8 cellular contexts compared by ENCODE assay signal in the genomic region with DNA sequence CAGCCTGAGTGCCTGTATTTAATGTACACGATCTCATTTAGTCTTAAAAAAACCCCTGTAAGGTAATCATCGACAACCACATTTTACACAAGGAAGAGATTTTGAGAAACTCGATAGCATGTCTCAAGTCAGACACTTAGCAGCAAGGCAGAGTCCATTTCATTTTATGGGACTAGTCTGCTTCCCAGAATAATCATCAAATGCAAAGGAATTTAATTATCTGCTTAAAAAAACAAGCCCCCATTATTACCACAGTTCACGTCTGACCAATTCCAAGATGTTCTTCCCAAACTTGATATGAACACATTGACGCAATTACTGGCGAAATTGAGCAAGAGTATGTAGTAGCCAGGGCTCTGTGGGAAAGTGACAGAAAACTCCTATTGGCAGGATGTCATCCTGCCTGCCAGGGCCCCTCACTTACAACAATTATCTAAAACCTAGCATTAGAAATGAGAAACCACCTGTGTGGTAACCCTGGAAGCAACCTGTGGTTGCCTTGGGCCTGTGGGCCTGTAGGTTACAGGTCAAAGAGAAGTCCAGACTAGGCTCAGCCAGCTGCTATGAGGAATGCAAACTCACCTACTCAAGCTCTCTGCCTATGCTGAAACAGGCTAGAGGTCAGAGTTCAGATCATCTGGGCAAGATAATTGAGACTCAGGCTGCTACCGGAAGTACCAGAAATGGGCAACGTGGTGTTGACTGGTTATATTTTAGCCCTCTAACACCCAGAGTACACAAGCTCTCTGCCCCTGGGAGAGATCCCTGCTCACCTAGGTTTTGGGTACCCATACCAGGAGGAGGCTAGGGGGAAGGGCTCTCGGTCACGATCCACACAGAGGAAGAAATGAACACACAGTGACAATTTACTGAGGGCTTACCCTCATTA. TPM values are rescaled to one million over a fixed set of nuclear protein-coding genes. Genes with fewer than 3 reads are reported as not detected.
DNase-seq lines count a peak whose midpoint lies in the region; ATAC-seq, FAIRE-seq and TF ChIP-seq lines count a peak whose summit lies in the region.

No MANE protein-coding gene starts in this region.

- H3K4me3 ChIP-seq in kidney (ENCODE audit: low read length in 2 of 2) = peak overlapping the region; percentile 70 to 96

- no peaks in the 10 kb centered on the region for H3K9me3 Mint-ChIP-seq in stimulated activated naive CD8-positive, alpha-beta T cell treated with anti-CD3 and anti-CD28 coated beads, Interleukin-15, Interleukin-2, amounts not matched to agents 100 ng/mL and 50 ng/mL, for 24 hours

- no peaks in the 10 kb centered on the region for H3K9me3 ChIP-seq in kidney (ENCODE audit: control insufficient read depth in 1 of 2, low read length in 2 of 2)

- H3K9ac ChIP-seq in kidney (ENCODE audit: low read length in 2 of 2) = peak overlapping the region; percentile 74 to 99

- no peaks in the 10 kb centered on the region for H3K27me3 Mint-ChIP-seq in stimulated activated naive CD8-positive, alpha-beta T cell treated with anti-CD3 and anti-CD28 coated beads, Interleukin-15, Interleukin-2, amounts not matched to agents 100 ng/mL and 50 ng/mL, for 24 hours

- peak overlapping the region; percentile 90 for H3K4me3 Mint-ChIP-seq in stimulated activated naive CD8-positive, alpha-beta T cell treated with anti-CD3 and anti-CD28 coated beads, Interleukin-15, Interleukin-2, amounts not matched to agents 100 ng/mL and 50 ng/mL, for 24 hours

- peaks cover 16% of the 10 kb centered on the region for H3K36me3 Mint-ChIP-seq in stimulated activated naive CD8-positive, alpha-beta T cell treated with anti-CD3 and anti-CD28 coated beads, Interleukin-15, Interleukin-2, amounts not matched to agents 100 ng/mL and 50 ng/mL, for 24 hours (ENCODE audit: low read depth)

- ATAC-seq in GM21825 (IDR thresholded peaks at IDR 0.05; ENCODE audit: unreplicated experiment) = peak; percentile 24

- peak overlapping the region; percentile 90 for H3K27ac Mint-ChIP-seq in stimulated activated naive CD8-positive, alpha-beta T cell treated with anti-CD3 and anti-CD28 coated beads, Interleukin-15, Interleukin-2, amounts not matched to agents 100 ng/mL and 50 ng/mL, for 24 hours

- peak overlapping the region; percentile 96 to 99 for H3K27ac ChIP-seq in kidney (ENCODE audit: low read depth in 2 of 2, low read length in 2 of 2)

- TF ChIP-seq CTCF in kidney (IDR thresholded peaks at IDR 0.05; ENCODE audit: borderline replicate concordance, extremely low read depth, insufficient read depth) = no peak

- H3K4me1 ChIP-seq in kidney (ENCODE audit: control insufficient read depth in 1 of 2, insufficient read depth in 1 of 2, low read depth in 1 of 2, low read length in 2 of 2) = peaks cover 49 to 50% of the 10 kb centered on the region in 2 donors

- FAIRE-seq in kidney (lab: Jason Lieb, UNC) = no peak

- DNase-seq in NCI-H1417 (lab: John Stamatoyannopoulos, UW) (peak in 2 of 3 experiments; percentile 16 to 17), NCI-H1417 treated with DMSO at 0.1 percent for 48 hours (lab: John Stamatoyannopoulos, UW) (no peak), NOMO-1 treated with dmso at 0.1 percent for 144 hours (lab: John Stamatoyannopoulos, UW; ENCODE audit: unreplicated experiment) (peak; percentile 42), astrocyte of the hippocampus (ENCODE audit: low read depth, low spot score) (peak; percentile 55), kidney (no peak), dedifferentiated amniotic fluid mesenchymal stem cell (ENCODE audit: extremely low spot score) (no peak)

- H3K4me1 Mint-ChIP-seq in stimulated activated naive CD8-positive, alpha-beta T cell treated with anti-CD3 and anti-CD28 coated beads, Interleukin-15, Interleukin-2, amounts not matched to agents 100 ng/mL and 50 ng/mL, for 24 hours (ENCODE audit: low read depth) = peaks cover 71% of the 10 kb centered on the region

- no peaks in the 10 kb centered on the region for H3K36me3 ChIP-seq in kidney (ENCODE audit: control insufficient read depth in 1 of 2, insufficient read depth in 2 of 2, low read length in 2 of 2)

- intact Hi-C loops in kidney (cut with DNase I) = no loop called here

RNA-seq across cellular contexts. Expression of gene B4GALT1, which starts 1.6 kb away (rescaled TPM):
- 163 TPM for total RNA-seq in kidney
- polyA plus RNA-seq in kidney (ENCODE audit: insufficient read depth, low read depth, low replicate concordance) = 33.0 TPM

Comparison
In these comparisons a context has a peak if more than half of its experiments do, and no peak if none do; other contexts are left out.
1. DNase-seq: peak in NCI-H1417 (2 of 3), NOMO-1 treated with dmso at 0.1 percent for 144 hours (single experiment) and astrocyte of the hippocampus (single experiment); none in NCI-H1417 treated with DMSO at 0.1 percent for 48 hours (single experiment), kidney (single experiment) and dedifferentiated amniotic fluid mesenchymal stem cell (single experiment).